8 cellular contexts compared by ENCODE assay signal in genomic region chr1:227318852-227319607, GRCh38. TPM values are rescaled to one million over a fixed set of nuclear protein-coding genes. Genes with fewer than 3 reads are reported as not detected.
DNase-seq lines count a peak whose midpoint lies in the region; ATAC-seq and TF ChIP-seq lines count a peak whose summit lies in the region.

No MANE protein-coding gene starts in this region.

- no peak for TF ChIP-seq CTCF in body of pancreas (IDR thresholded peaks at IDR 0.05)

- DNase-seq in NCI-H2227 (lab: John Stamatoyannopoulos, UW; ENCODE audit: unreplicated experiment) (peak; percentile 80), body of pancreas (peak; percentile 40 to 56 (median 50)), iPS DF 4.7 (ENCODE audit: extremely low read depth, low spot score) (peak; percentile 51), posterior cingulate gyrus (peak; percentile 51 to 91 (median 70))
- DNase-seq in stimulated activated CD4-positive, alpha-beta T cell treated with anti-CD3 and anti-CD28 coated beads, Interleukin-1b, Interleukin-23, amount 100 ng/mL, for 48 hours = no peak

- intact Hi-C loops in body of pancreas (cut with DNase I) (no loop called here), posterior cingulate gyrus (cut with DNase I) (loop anchor here (5.0 kb wide), 2 partner anchors 113 to 382 kb away; no protein-coding TSS in a partner anchor)

- H3K36me3 ChIP-seq in body of pancreas (replicated peaks in 1 of 2; ENCODE audit: insufficient read depth in 1 of 2, low read depth in 2 of 2) = no peaks in the 10 kb centered on the region

- TF ChIP-seq POLR2A in body of pancreas (IDR thresholded peaks at IDR 0.05) = peak in 2 of 3 donors; percentile 46 to 50

- H3K9me3 ChIP-seq in body of pancreas = no peaks in the 10 kb centered on the region

- peaks cover 47% of the 10 kb centered on the region for H3K4me1 ChIP-seq in body of pancreas

- peak; percentile 14 for ATAC-seq in GM19395 (IDR thresholded peaks at IDR 0.05; ENCODE audit: unreplicated experiment)
- peak; percentile 15 for ATAC-seq in body of pancreas
- ATAC-seq in HG03097 (IDR thresholded peaks at IDR 0.05; ENCODE audit: low FRiP score, unreplicated experiment) = no peak
- no peak for ATAC-seq in GM18861 (IDR thresholded peaks at IDR 0.05; ENCODE audit: unreplicated experiment)

- peak overlapping the region; percentile 26 to 76 for H3K4me3 ChIP-seq in body of pancreas

- peak overlapping the region; percentile 79 to 96 (median 96) for H3K27ac ChIP-seq in body of pancreas

- no peaks in the 10 kb centered on the region for H3K27me3 ChIP-seq in body of pancreas

- WGBS in body of pancreas, 2 donors = 7% methylated on average over 18 to 30 of the region's 31 CpGs

RNA-seq across cellular contexts. Expression of gene CDC42BPA, which starts 0.7 kb away (rescaled TPM):
- 10 to 100 TPM; 35.9 to 37.6 TPM for total RNA-seq in body of pancreas

Comparison
In these comparisons a context has a peak if more than half of its experiments do, and no peak if none do; other contexts are left out.
1. ATAC-seq: peak in GM19395 (single experiment) and body of pancreas (single experiment); none in HG03097 (single experiment) and GM18861 (single experiment).